Comparison of ENCODE assay signal across 35 cellular contexts in genomic region chr3:127572186-127572585, GRCh38.
"Had no signal": no experiment of that assay in that cellular context is flagged by ENCODE, and none has a peak within 500 bp of the region (broad histone marks: within the 10 kb centered on the region; RNA-seq: fewer than 3 reads in every experiment).

No MANE protein-coding gene starts in this region.

- H3K27ac ChIP-seq: ascending aorta, cardiac muscle cell, Peyer's patch, WERI-Rb-1 had no signal

- H3K9me3 ChIP-seq: ascending aorta, Peyer's patch had no signal

- DNase-seq: activated CD4-positive, alpha-beta memory T cell treated with anti-CD3 and anti-CD28 coated beads, Interleukin-2, amount 10 ng/mL, durations not matched to agents 7 days and 5 days; activated CD4-positive, alpha-beta T cell treated with anti-CD3 and anti-CD28 coated beads for 1 hour; activated CD4-positive, alpha-beta T cell treated with anti-CD3 and anti-CD28 coated beads for 48 hours; activated CD4-positive, CD25-positive, alpha-beta regulatory T cell; activated CD8-positive, alpha-beta memory T cell treated with anti-CD3 and anti-CD28 coated beads for 24 hours; activated CD8-positive, alpha-beta memory T cell treated with anti-CD3 and anti-CD28 coated beads, Interleukin-2, amount 10 ng/mL, durations not matched to agents 7 days and 5 days; activated CD8-positive, alpha-beta memory T cell treated with anti-CD3 and anti-CD28 coated beads, Interleukin-2, amount 50 U/mL, for 48 hours; activated effector memory CD4-positive, alpha-beta T cell treated with anti-CD3 and anti-CD28 coated beads, Interleukin-2, amount 50 U/mL, for 16 hours; activated naive CD4-positive, alpha-beta T cell; activated naive CD4-positive, alpha-beta T cell treated with anti-CD3 and anti-CD28 coated beads, Interleukin-2, amount 50 U/mL, for 16 hours; activated naive CD8-positive, alpha-beta T cell treated with anti-CD3 and anti-CD28 coated beads for 36 hours; activated T-cell treated with anti-CD3 and anti-CD28 coated beads, Interleukin-2, amount 50 U/mL, for 48 hours; amniotic stem cell; NCI-H1092 treated with DMSO at 0.1 percent for 48 hours; NCI-H1417; NCI-H146; NCI-H187; NCI-H2029 treated with DMSO at 0.1 percent for 48 hours; NCI-H2107; NCI-H2171; NCI-H510A; NCI-H526; NCI-H748 treated with DMSO at 0.1 percent for 48 hours; NK-92 treated with Interleukin-12 subunit alpha and Interleukin-12 subunit beta, amount 100 ng/mL, for 24 hours; PC-3; Peyer's patch; RPMI8226; SIG-M5; SW 1271; T-helper 1 cell; T1000; WERI-Rb-1 had no signal

- H3K4me3 Mint-ChIP-seq: activated CD4-positive, alpha-beta memory T cell treated with anti-CD3 and anti-CD28 coated beads, Interleukin-2, amount 10 ng/mL, durations not matched to agents 7 days and 5 days; activated CD8-positive, alpha-beta memory T cell treated with anti-CD3 and anti-CD28 coated beads, Interleukin-2, amount 10 ng/mL, durations not matched to agents 7 days and 5 days; activated naive CD8-positive, alpha-beta T cell treated with anti-CD3 and anti-CD28 coated beads for 36 hours had no signal

- H3K27me3 ChIP-seq: ascending aorta, cardiac muscle cell, Peyer's patch had no signal

- H3K9me3 Mint-ChIP-seq: activated CD4-positive, alpha-beta memory T cell treated with anti-CD3 and anti-CD28 coated beads, Interleukin-2, amount 10 ng/mL, durations not matched to agents 7 days and 5 days; activated naive CD8-positive, alpha-beta T cell treated with anti-CD3 and anti-CD28 coated beads for 36 hours had no signal

- H3K27me3 Mint-ChIP-seq: activated CD4-positive, alpha-beta memory T cell treated with anti-CD3 and anti-CD28 coated beads, Interleukin-2, amount 10 ng/mL, durations not matched to agents 7 days and 5 days; activated CD8-positive, alpha-beta memory T cell treated with anti-CD3 and anti-CD28 coated beads, Interleukin-2, amount 10 ng/mL, durations not matched to agents 7 days and 5 days; activated naive CD8-positive, alpha-beta T cell treated with anti-CD3 and anti-CD28 coated beads for 36 hours had no signal

- H3K27ac Mint-ChIP-seq: activated CD8-positive, alpha-beta memory T cell treated with anti-CD3 and anti-CD28 coated beads, Interleukin-2, amount 10 ng/mL, durations not matched to agents 7 days and 5 days; activated naive CD8-positive, alpha-beta T cell treated with anti-CD3 and anti-CD28 coated beads for 36 hours had no signal

- H3K36me3 ChIP-seq: cardiac muscle cell had no signal

- ATAC-seq: activated CD8-positive, alpha-beta memory T cell treated with anti-CD3 and anti-CD28 coated beads, Interleukin-2, amount 10 ng/mL, durations not matched to agents 7 days and 5 days; PC-3; SK-N-SH treated with all-trans-retinoic acid at 6 μM for 48 hours had no signal

- H3K4me3 ChIP-seq: ascending aorta, cardiac muscle cell, Peyer's patch had no signal
